8 cellular contexts compared by ENCODE assay signal in the genomic region with DNA sequence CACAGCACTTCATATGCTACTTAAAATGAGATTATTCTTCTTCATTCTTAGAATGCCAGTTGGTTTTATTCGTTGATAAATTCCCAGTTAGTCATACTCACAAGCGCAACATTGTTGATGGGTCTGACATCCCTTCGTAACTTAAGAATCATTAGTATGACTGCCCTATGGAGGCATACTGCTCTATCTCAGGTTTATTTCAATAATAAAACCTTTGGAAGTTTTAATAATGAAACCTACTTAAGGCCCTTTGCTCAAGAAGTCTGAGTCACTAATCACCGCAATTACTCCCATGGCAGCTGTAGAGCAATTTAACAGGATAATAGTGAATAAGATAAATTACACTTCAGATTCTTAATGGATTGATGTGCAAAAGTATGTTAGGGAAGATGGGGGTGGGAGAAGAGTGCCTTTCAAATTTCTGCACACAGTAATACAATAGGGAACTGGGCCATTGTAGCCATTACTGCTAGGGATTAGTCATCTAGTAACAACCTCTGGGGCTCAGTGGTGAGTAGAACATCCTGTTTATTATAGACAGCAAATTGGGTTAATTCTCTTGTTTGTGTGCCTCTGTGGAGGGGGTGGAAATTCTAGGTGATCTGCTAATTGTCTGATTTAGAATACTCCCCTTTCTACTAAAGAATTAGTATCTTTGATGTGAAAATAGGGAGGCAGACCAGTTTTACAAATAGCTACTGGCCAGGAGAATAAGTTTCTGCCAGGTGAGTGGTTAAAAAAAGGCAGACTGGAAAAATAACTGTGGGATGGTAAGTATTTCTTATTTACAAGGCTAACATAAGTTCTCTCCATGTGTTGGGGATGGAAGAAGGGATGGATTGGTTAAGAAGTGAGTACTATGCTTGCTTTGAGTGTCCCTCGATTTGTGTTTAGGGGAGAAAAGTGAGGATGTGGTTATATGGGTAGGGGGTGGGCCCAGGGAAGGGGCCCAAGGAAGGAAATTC.
DNase-seq lines count a peak whose midpoint lies in the region; ATAC-seq and TF ChIP-seq lines count a peak whose summit lies in the region.

No MANE protein-coding gene starts in this region.

- POLR2A ChIA-PET in AG04449 (lab: Yijun Ruan, JAX) (no interaction called here), T-cell (lab: Charles Lee) (no interaction called here)

- H3K4me1 ChIP-seq in hepatocyte (ENCODE audit: insufficient read depth): no peaks in the 10 kb centered on the region

- H3K27me3 ChIP-seq in hepatocyte: no peaks in the 10 kb centered on the region

- ATAC-seq in GM19023 (IDR thresholded peaks at IDR 0.05; ENCODE audit: unreplicated experiment) (peak; percentile 96), HG03060 (IDR thresholded peaks at IDR 0.05; ENCODE audit: low read depth, unreplicated experiment) (peak; percentile 99), T-cell (replicated peaks in 1 of 4) (peak in 3 of 4 experiments; percentile 45 to 87 (median 70))

- no peak overlapping the region for H2AFZ ChIP-seq in hepatocyte

- peak overlapping the region in 1 of 3 donors; percentile 29 for H3K4me3 Mint-ChIP-seq in T-cell

- CTCF ChIA-PET in AG04449 (lab: Yijun Ruan, JAX) (no interaction called here), T-cell (lab: Charles Lee) (interaction anchor here in 1 of 2 donors (0.6 kb wide), 1 partner anchor 209 kb away, joined by 3 read pairs; no protein-coding TSS in a partner anchor)

- peaks cover 13% of the 10 kb centered on the region for H3K36me3 Mint-ChIP-seq in T-cell

- no peaks in the 10 kb centered on the region for H3K9me2 ChIP-seq in hepatocyte (replicated peaks; ENCODE audit: insufficient read depth)

- peaks cover 0 to 12% (median 9%) of the 10 kb centered on the region in 3 donors for H3K4me1 Mint-ChIP-seq in T-cell

- DNase-seq in AG04449 (ENCODE audit: low read depth, low spot score): peak; percentile 26
- DNase-seq in T-cell: no peak
- DNase-seq in non-pigmented ciliary epithelial cell (ENCODE audit: low read depth): peak; percentile 53
- DNase-seq in glomerular visceral epithelial cell (ENCODE audit: extremely low spot score): no peak
- DNase-seq in stimulated activated CD4-positive, alpha-beta T cell treated with anti-CD3 and anti-CD28 coated beads, Interleukin-15, amount 100 ng/mL, for 24 hours: no peak
- DNase-seq in hepatocyte (ENCODE audit: low spot score): no peak

- TF ChIP-seq CTCF in AG04449 (IDR thresholded peaks at IDR 0.05; ENCODE audit: insufficient read depth, low read length, missing control alignments) (no peak), hepatocyte (IDR thresholded peaks at IDR 0.05; ENCODE audit: poor library complexity) (no peak)

- H3K27me3 Mint-ChIP-seq in T-cell: no peaks in the 10 kb centered on the region

- no peaks in the 10 kb centered on the region for H3K9me3 Mint-ChIP-seq in T-cell

- H3K36me3 ChIP-seq in hepatocyte (replicated peaks; ENCODE audit: insufficient read depth, low read depth): no peaks in the 10 kb centered on the region

- no peaks in the 10 kb centered on the region for H3K79me2 ChIP-seq in hepatocyte

- no peak overlapping the region for H3K27ac ChIP-seq in hepatocyte

- WGBS in hepatocyte (ENCODE audit: low lambda C conversion rate, missing lambda C conversion rate): 93% methylated on average over 5 of the region's 5 CpGs

- no peak overlapping the region for H3K4me2 ChIP-seq in hepatocyte

- H3K4me3 ChIP-seq in AG04449 (ENCODE audit: low read depth, low read length): no peak overlapping the region
- H3K4me3 ChIP-seq in hepatocyte: no peak overlapping the region

- no peaks in the 10 kb centered on the region for H3K9me3 ChIP-seq in hepatocyte (ENCODE audit: low read depth)

- H3K27ac Mint-ChIP-seq in T-cell: peak overlapping the region; percentile 65 to 87

- no peaks in the 10 kb centered on the region for H4K20me1 ChIP-seq in hepatocyte (ENCODE audit: insufficient read depth, poor library complexity, severe bottlenecking)

Comparison
In these comparisons a context has a peak if more than half of its experiments do, and no peak if none do; other contexts are left out.
1. DNase-seq: peak in AG04449 (single experiment) and non-pigmented ciliary epithelial cell (single experiment); none in T-cell (0 of 34), glomerular visceral epithelial cell (single experiment), stimulated activated CD4-positive, alpha-beta T cell treated with anti-CD3 and anti-CD28 coated beads, Interleukin-15, amount 100 ng/mL, for 24 hours (single experiment) and hepatocyte (single experiment).
2. Peak in every context shown above with its lines, with median percentiles within 50 percentile points of each other: ATAC-seq.